Comparison of ENCODE assay signal across 13 cellular contexts in genomic region chr11:117693344-117693743, GRCh38.
A peak's percentile ranks its signal among the peaks of the same experiment; 100 is the strongest.
DNase-seq lines count a peak whose midpoint lies in the region; ATAC-seq and TF ChIP-seq lines count a peak whose summit lies in the region.
"Had no signal": no experiment of that assay in that cellular context is flagged by ENCODE, and none has a peak within 500 bp of the region (broad histone marks: within the 10 kb centered on the region; RNA-seq: fewer than 3 reads in every experiment).

No MANE protein-coding gene starts in this region.

- H3K9me3 ChIP-seq in HCT116 (ENCODE audit: control insufficient read depth in 1 of 2, insufficient read depth in 1 of 2, low read depth in 1 of 2, low read length in 2 of 2): no peaks in the 10 kb centered on the region
- H3K9me3 ChIP-seq in hepatocyte (ENCODE audit: low read depth): no peaks in the 10 kb centered on the region
- no peaks in the 10 kb centered on the region for H3K9me3 ChIP-seq in WERI-Rb-1 (ENCODE audit: severe bottlenecking)
- H3K9me3 ChIP-seq: A549, BE2C had no signal

- H3K4me2 ChIP-seq in HCT116 (ENCODE audit: low read length) (no peak overlapping the region), hepatocyte (no peak overlapping the region)
- H3K4me2 ChIP-seq: A549 had no signal

- no peak for DNase-seq in HCT116 (ENCODE audit: low read depth, low spot score)
- DNase-seq in RWPE1 (ENCODE audit: low spot score): peak; percentile 64
- peak; percentile 20 for DNase-seq in hepatocyte (ENCODE audit: low spot score)
- no peak for DNase-seq in stimulated activated CD4-positive, alpha-beta T cell treated with anti-CD3 and anti-CD28 coated beads, Interleukin-4, amount 100 ng/mL, for 1 hour
- DNase-seq in WERI-Rb-1: no peak
- DNase-seq: BE2C; CD8-positive, alpha-beta memory T cell; DMS 273 treated with DMSO at 0.1 percent for 48 hours; GM23248; H7 had no signal

- H3K9me2 ChIP-seq in HCT116 (ENCODE audit: insufficient read depth) (no peaks in the 10 kb centered on the region), hepatocyte (replicated peaks; ENCODE audit: insufficient read depth) (no peaks in the 10 kb centered on the region)

- no peak for TF ChIP-seq CTCF in HCT116 (IDR thresholded peaks at IDR 0.05 in 2 of 3, conservative IDR thresholded peaks at IDR 0.05 in 1 of 3; ENCODE audit: borderline replicate concordance in 1 of 3, insufficient read depth in 1 of 3, low read depth in 2 of 3, low read length in 2 of 3)
- TF ChIP-seq CTCF in RWPE1 (conservative IDR thresholded peaks at IDR 0.05; ENCODE audit: low read depth): no peak
- no peak for TF ChIP-seq CTCF in hepatocyte (IDR thresholded peaks at IDR 0.05; ENCODE audit: poor library complexity)
- TF ChIP-seq CTCF in WERI-Rb-1 (IDR thresholded peaks at IDR 0.05; ENCODE audit: low read depth, low read length): no peak

- no peak for TF ChIP-seq RAD21 in HCT116 (IDR thresholded peaks at IDR 0.05; ENCODE audit: low read depth)

- no peak for TF ChIP-seq POLR2A in HCT116 (IDR thresholded peaks at IDR 0.05; ENCODE audit: borderline replicate concordance, extremely low read depth, insufficient read depth, insufficient read length)

- ATAC-seq in HCT116: peak; percentile 42; the same call in 1 of the 2 replicates
- no peak for ATAC-seq in GM18909 (IDR thresholded peaks at IDR 0.05; ENCODE audit: poor library complexity, unreplicated experiment)
- ATAC-seq: A549, GM12878 had no signal

- CTCF ChIA-PET in HCT116 (lab: Charles Lee): interaction anchor here (1.0 kb wide), 1 partner anchor 267 kb away, joined by 4 read pairs; no protein-coding TSS in a partner anchor
- CTCF ChIA-PET in RWPE1 (lab: Yijun Ruan, JAX): no interaction called here

- no peak overlapping the region for H3K27ac ChIP-seq in HCT116 (ENCODE audit: low read depth, low read length)
- no peak overlapping the region for H3K27ac ChIP-seq in RWPE1
- no peak overlapping the region for H3K27ac ChIP-seq in hepatocyte
- no peak overlapping the region for H3K27ac ChIP-seq in WERI-Rb-1
- H3K27ac ChIP-seq: A549, GM23248 had no signal

- H3K27me3 ChIP-seq in HCT116 (ENCODE audit: insufficient read depth, low read length) (peaks cover 33% of the 10 kb centered on the region), hepatocyte (peaks cover 26% of the 10 kb centered on the region), WERI-Rb-1 (ENCODE audit: insufficient read depth, low read depth, severe bottlenecking) (no peaks in the 10 kb centered on the region)
- H3K27me3 ChIP-seq: BE2C had no signal

- no TSS peak for BruUV-seq in HCT116 (replicated peaks; lab: Mats Ljungman, UMichigan)

- WGBS in hepatocyte (ENCODE audit: low lambda C conversion rate, missing lambda C conversion rate): 78% methylated on average over 3 of the region's 3 CpGs

- H3K4me1 ChIP-seq in HCT116 (ENCODE audit: control insufficient read depth in 1 of 2, insufficient read depth in 2 of 2, low read length in 2 of 2) (peaks cover 0 to 10% of the 10 kb centered on the region in 2 experiments; a peak in 3 of 4 replicates), hepatocyte (ENCODE audit: insufficient read depth) (no peaks in the 10 kb centered on the region)
- H3K4me1 ChIP-seq: A549 had no signal

- H3K79me2 ChIP-seq in HCT116 (ENCODE audit: insufficient read depth, low read length) (no peaks in the 10 kb centered on the region), hepatocyte (no peaks in the 10 kb centered on the region)

- H3K36me3 ChIP-seq in HCT116 (ENCODE audit: control insufficient read depth in 1 of 2, insufficient read depth in 2 of 2, low read length in 2 of 2): no peaks in the 10 kb centered on the region
- no peaks in the 10 kb centered on the region for H3K36me3 ChIP-seq in hepatocyte (replicated peaks; ENCODE audit: insufficient read depth, low read depth)
- no peaks in the 10 kb centered on the region for H3K36me3 ChIP-seq in WERI-Rb-1
- H3K36me3 ChIP-seq: BE2C had no signal

- H2AFZ ChIP-seq in HCT116 (ENCODE audit: low read depth, low read length, poor library complexity, severe bottlenecking) (no peak overlapping the region), hepatocyte (no peak overlapping the region)
- H2AFZ ChIP-seq: GM23248 had no signal

- POLR2A ChIA-PET in HCT116 (lab: Charles Lee): no interaction called here
- POLR2A ChIA-PET in RWPE1 (lab: Yijun Ruan, JAX; ENCODE audit: low non-redundant PET): no interaction called here

- RAD21 ChIA-PET in HCT116 (lab: Charles Lee; ENCODE audit: low non-redundant PET in 1 of 2, low total read pairs in 2 of 2, uncharacterized antibody in 2 of 2, unreplicated experiment in 2 of 2): no interaction called here

- H3K4me3 ChIP-seq in HCT116 (replicated peaks in 1 of 2; ENCODE audit: low read depth in 1 of 2, low read length in 2 of 2) (no peak overlapping the region), hepatocyte (no peak overlapping the region), WERI-Rb-1 (ENCODE audit: low read depth, low read length) (no peak overlapping the region)
- H3K4me3 ChIP-seq: A549, GM12878, GM23248 had no signal

- no peaks in the 10 kb centered on the region for H4K20me1 ChIP-seq in HCT116 (ENCODE audit: insufficient read depth)
- no peaks in the 10 kb centered on the region for H4K20me1 ChIP-seq in hepatocyte (ENCODE audit: insufficient read depth, poor library complexity, severe bottlenecking)

- intact Hi-C loops in HCT116 (cut with micrococcal nuclease): no loop called here

- no peak overlapping the region for H3K9ac ChIP-seq in HCT116 (ENCODE audit: low read length)
- H3K9ac ChIP-seq: GM23248 had no signal

TF ChIP-seq in HCT116, 20 proteins besides CTCF, POLR2A, EP300 and RAD21:
- TF ChIP-seq JUND (IDR thresholded peaks at IDR 0.05): 0 out of 2 replicates have a peak, but pooled peaks have one; percentile 16
- 0 out of 2 replicates have a peak, but pooled peaks have one; percentile 27 for TF ChIP-seq FOSL1 (IDR thresholded peaks at IDR 0.05; ENCODE audit: low read depth)
- TF ChIP-seq SP1 (IDR thresholded peaks at IDR 0.05; ENCODE audit: low read depth): no peak
- no peak for TF ChIP-seq CBX3 (IDR thresholded peaks at IDR 0.05; ENCODE audit: low read depth)
- no peak for TF ChIP-seq ZBTB33 (IDR thresholded peaks at IDR 0.05; ENCODE audit: extremely low read depth, insufficient replicate concordance, low read length)
- TF ChIP-seq REST (IDR thresholded peaks at IDR 0.05; ENCODE audit: low read depth): no peak
- no peak for TF ChIP-seq YY1 (IDR thresholded peaks at IDR 0.05; ENCODE audit: extremely low read depth, insufficient replicate concordance, low read depth, low read length)
- no peak for TF ChIP-seq ELF1 (IDR thresholded peaks at IDR 0.05; ENCODE audit: borderline replicate concordance, low read depth)
- no peak for TF ChIP-seq SIN3A (IDR thresholded peaks at IDR 0.05; ENCODE audit: low read depth)
- no peak for TF ChIP-seq EZH2 (IDR thresholded peaks at IDR 0.05)

Comparison
In these comparisons a context has a peak if more than half of its experiments do, and no peak if none do; other contexts are left out.
1. DNase-seq: peak in RWPE1 (single experiment) and hepatocyte (single experiment); none in HCT116 (single experiment), stimulated activated CD4-positive, alpha-beta T cell treated with anti-CD3 and anti-CD28 coated beads, Interleukin-4, amount 100 ng/mL, for 1 hour (single experiment) and WERI-Rb-1 (single experiment).